In genomic region chr2:120796094-120796493, GRCh38 we compare ENCODE assay signal across 23 cellular contexts.
"Had no signal": no experiment of that assay in that cellular context is flagged by ENCODE, and none has a peak within 500 bp of the region (broad histone marks: within the 10 kb centered on the region; RNA-seq: fewer than 3 reads in every experiment).

No MANE protein-coding gene starts in this region.

- H3K36me3 ChIP-seq: Peyer's patch had no signal

- H3K27me3 ChIP-seq: Peyer's patch had no signal

- H3K27ac Mint-ChIP-seq: activated CD4-positive, alpha-beta memory T cell treated with anti-CD3 and anti-CD28 coated beads for 36 hours; activated CD4-positive, alpha-beta T cell treated with anti-CD3 and anti-CD28 coated beads, Interleukin-2, amount 10 ng/mL, durations not matched to agents 7 days and 5 days; activated naive CD4-positive, alpha-beta T cell treated with anti-CD3 and anti-CD28 coated beads for 36 hours; activated naive CD8-positive, alpha-beta T cell; activated T-helper 17 cell treated with anti-CD3 and anti-CD28 coated beads, Interleukin-2, amount 50 U/mL, for 72 hours had no signal

- DNase-seq: activated CD4-positive, alpha-beta memory T cell treated with anti-CD3 and anti-CD28 coated beads for 36 hours; activated CD4-positive, alpha-beta T cell treated with anti-CD3 and anti-CD28 coated beads, Interleukin-2, amount 10 ng/mL, durations not matched to agents 7 days and 5 days; activated CD4-positive, CD25-positive, alpha-beta regulatory T cell; activated CD8-positive, alpha-beta memory T cell treated with anti-CD3 and anti-CD28 coated beads for 24 hours; activated gamma-delta T cell; activated naive CD4-positive, alpha-beta T cell treated with anti-CD3 and anti-CD28 coated beads for 36 hours; activated T-cell treated with anti-CD3 and anti-CD28 coated beads, Interleukin-2, amount 50 U/mL, for 4 hours; amygdala; cerebellar nuclear complex; Karpas-422; MM.1S; NCI-H1105; NCI-H1436; NCI-H1694 treated with DMSO at 0.1 percent for 48 hours; NCI-H2081; NCI-H510A treated with DMSO at 0.1 percent for 48 hours; NCI-H69; Peyer's patch; SIG-M5; T-helper 2 cell; T1000 had no signal

- H3K36me3 Mint-ChIP-seq: activated CD4-positive, alpha-beta memory T cell treated with anti-CD3 and anti-CD28 coated beads for 36 hours; activated naive CD8-positive, alpha-beta T cell had no signal

- H3K4me3 ChIP-seq: Peyer's patch had no signal

- H3K27ac ChIP-seq: Peyer's patch had no signal

- H3K4me1 ChIP-seq: Peyer's patch had no signal

- H3K4me1 Mint-ChIP-seq: activated CD4-positive, alpha-beta T cell treated with anti-CD3 and anti-CD28 coated beads, Interleukin-2, amount 10 ng/mL, durations not matched to agents 7 days and 5 days; activated T-helper 17 cell treated with anti-CD3 and anti-CD28 coated beads, Interleukin-2, amount 50 U/mL, for 72 hours had no signal

- H3K9me3 ChIP-seq: Peyer's patch had no signal

- H3K9me3 Mint-ChIP-seq: activated CD4-positive, alpha-beta memory T cell treated with anti-CD3 and anti-CD28 coated beads for 36 hours; activated CD4-positive, alpha-beta T cell treated with anti-CD3 and anti-CD28 coated beads, Interleukin-2, amount 10 ng/mL, durations not matched to agents 7 days and 5 days; activated naive CD4-positive, alpha-beta T cell treated with anti-CD3 and anti-CD28 coated beads for 36 hours; activated T-cell treated with anti-CD3 and anti-CD28 coated beads, Interleukin-2, amount 50 U/mL, for 4 hours; activated T-helper 17 cell treated with anti-CD3 and anti-CD28 coated beads, Interleukin-2, amount 50 U/mL, for 72 hours had no signal

- H3K27me3 Mint-ChIP-seq: activated CD4-positive, alpha-beta memory T cell treated with anti-CD3 and anti-CD28 coated beads for 36 hours; activated CD4-positive, alpha-beta T cell treated with anti-CD3 and anti-CD28 coated beads, Interleukin-2, amount 10 ng/mL, durations not matched to agents 7 days and 5 days; activated naive CD8-positive, alpha-beta T cell; activated T-helper 17 cell treated with anti-CD3 and anti-CD28 coated beads, Interleukin-2, amount 50 U/mL, for 72 hours had no signal

- H3K4me3 Mint-ChIP-seq: activated CD4-positive, alpha-beta memory T cell treated with anti-CD3 and anti-CD28 coated beads for 36 hours; activated CD4-positive, alpha-beta T cell treated with anti-CD3 and anti-CD28 coated beads, Interleukin-2, amount 10 ng/mL, durations not matched to agents 7 days and 5 days; activated naive CD4-positive, alpha-beta T cell treated with anti-CD3 and anti-CD28 coated beads for 36 hours; activated naive CD8-positive, alpha-beta T cell; activated T-cell treated with anti-CD3 and anti-CD28 coated beads, Interleukin-2, amount 50 U/mL, for 4 hours; activated T-helper 17 cell treated with anti-CD3 and anti-CD28 coated beads, Interleukin-2, amount 50 U/mL, for 72 hours had no signal

- ATAC-seq: activated T-cell treated with anti-CD3 and anti-CD28 coated beads, Interleukin-2, amount 50 U/mL, for 4 hours; activated T-helper 17 cell treated with anti-CD3 and anti-CD28 coated beads, Interleukin-2, amount 50 U/mL, for 72 hours had no signal
